In genomic region chr17:45919136-45919535, GRCh38 we compare ENCODE assay signal across 19 cellular contexts.
"Had no signal": no experiment of that assay in that cellular context is flagged by ENCODE, and none has a peak within 500 bp of the region (broad histone marks: within the 10 kb centered on the region; RNA-seq: fewer than 3 reads in every experiment).

No MANE protein-coding gene starts in this region.

- H3K27ac ChIP-seq: KMS-11 had no signal

- H3K9me3 ChIP-seq: SK-N-SH had no signal

- DNase-seq: IMR-90, Kasumi-1, MM.1S, NCI-H1092 treated with DMSO at 0.1 percent for 48 hours, NCI-H1436, NCI-H187, NCI-H2029, NCI-H2081 treated with DMSO at 0.1 percent for 48 hours, NCI-H2171, NCI-H226, NCI-H446, NCI-H510A, NCI-H524 treated with DMSO at 0.1 percent for 48 hours, NCI-H774, RPMI8226, SHP77, SK-N-SH had no signal

- ATAC-seq: HepG2 had no signal
